In genomic region chr2:30305235-30305634, GRCh38 we compare ENCODE assay signal across 21 cellular contexts.
A peak's percentile ranks its signal among the peaks of the same experiment; 100 is the strongest.
DNase-seq lines count a peak whose midpoint lies in the region; ATAC-seq and TF ChIP-seq lines count a peak whose summit lies in the region.
"Had no signal": no experiment of that assay in that cellular context is flagged by ENCODE, and none has a peak within 500 bp of the region (broad histone marks: within the 10 kb centered on the region; RNA-seq: fewer than 3 reads in every experiment).

No MANE protein-coding gene starts in this region.

- CTCF ChIA-PET in activated CD4-positive, alpha-beta T cell treated with anti-CD3 and anti-CD28 coated beads for 36 hours (lab: Charles Lee) = interaction anchor here (0.6 to 2.2 kb wide), 8 partner anchors 18 to 141 kb away, joined by 3 to 10 read pairs (median 4); no protein-coding TSS in a partner anchor
- CTCF ChIA-PET in CD8-positive, alpha-beta T cell (lab: Charles Lee) = no interaction called here

- ATAC-seq in activated CD4-positive, alpha-beta T cell treated with anti-CD3 and anti-CD28 coated beads for 36 hours = peak; percentile 73
- ATAC-seq in HG02623 (IDR thresholded peaks at IDR 0.05; ENCODE audit: unreplicated experiment) (no peak), GM19324 (IDR thresholded peaks at IDR 0.05; ENCODE audit: low FRiP score, unreplicated experiment) (no peak)
- no peak for ATAC-seq in CD8-positive, alpha-beta T cell

- TF ChIP-seq CTCF in astrocyte of the spinal cord (IDR thresholded peaks at IDR 0.05; ENCODE audit: low read depth, low read length) = no peak
- no peak for TF ChIP-seq CTCF in CD8-positive, alpha-beta T cell (IDR thresholded peaks at IDR 0.05)

- POLR2A ChIA-PET in activated CD4-positive, alpha-beta T cell treated with anti-CD3 and anti-CD28 coated beads for 36 hours (lab: Charles Lee) = interaction anchor here (0.6 to 2.0 kb wide), 10 partner anchors 15 to 117 kb away, joined by 3 to 13 read pairs (median 4); no protein-coding TSS in a partner anchor
- POLR2A ChIA-PET in CD8-positive, alpha-beta T cell (lab: Charles Lee) = interaction anchor here (0.7 to 1.1 kb wide), 3 partner anchors 10 to 87 kb away, joined by 3 read pairs; no protein-coding TSS in a partner anchor

- no peak overlapping the region for H3K27ac Mint-ChIP-seq in activated CD4-positive, alpha-beta T cell treated with anti-CD3 and anti-CD28 coated beads for 36 hours
- no peak overlapping the region for H3K27ac Mint-ChIP-seq in CD8-positive, alpha-beta T cell
- H3K27ac Mint-ChIP-seq: mesothelial cell of epicardium, type B pancreatic cell had no signal

- no peaks in the 10 kb centered on the region for H3K9me3 ChIP-seq in CD8-positive, alpha-beta T cell (ENCODE audit: low read length)
- H3K9me3 ChIP-seq: esophagus squamous epithelium had no signal

- no peak for DNase-seq in activated CD4-positive, alpha-beta T cell treated with anti-CD3 and anti-CD28 coated beads for 36 hours
- DNase-seq in activated CD4-positive, alpha-beta T cell treated with anti-CD3 and anti-CD28 coated beads for 4 hours = no peak
- DNase-seq in GM04503 (ENCODE audit: low read depth) = peak; percentile 46
- DNase-seq in astrocyte of the spinal cord (ENCODE audit: low read depth, low spot score) = peak; percentile 25
- DNase-seq in iris pigment epithelial cell (ENCODE audit: low read depth) = peak; percentile 42
- no peak for DNase-seq in CD8-positive, alpha-beta T cell
- DNase-seq: activated CD8-positive, alpha-beta memory T cell treated with anti-CD3 and anti-CD28 coated beads for 24 hours; activated gamma-delta T cell treated with Interleukin-2 at 50 U/mL for 16 hours; CD4-positive, CD25-positive, alpha-beta regulatory T cell; DMS79; dorsolateral prefrontal cortex; esophagus squamous epithelium; hippocampal formation; NCI-H1694 treated with DMSO at 0.1 percent for 48 hours; stimulated activated naive CD4-positive, alpha-beta T cell had no signal

- H3K4me1 ChIP-seq in CD8-positive, alpha-beta T cell (ENCODE audit: insufficient read depth, low read length) = peaks cover 6% of the 10 kb centered on the region

- H3K4me1 Mint-ChIP-seq in activated CD4-positive, alpha-beta T cell treated with anti-CD3 and anti-CD28 coated beads for 36 hours = peaks cover 30% of the 10 kb centered on the region
- H3K4me1 Mint-ChIP-seq in CD8-positive, alpha-beta T cell (ENCODE audit: low read depth) = peaks cover 19% of the 10 kb centered on the region

- no peak overlapping the region for H3K4me3 Mint-ChIP-seq in activated CD4-positive, alpha-beta T cell treated with anti-CD3 and anti-CD28 coated beads for 36 hours
- no peak overlapping the region for H3K4me3 Mint-ChIP-seq in CD8-positive, alpha-beta T cell
- H3K4me3 Mint-ChIP-seq: brain; CD4-positive, CD25-positive, alpha-beta regulatory T cell; mesothelial cell of epicardium; neural crest cell; type B pancreatic cell had no signal

- H3K36me3 Mint-ChIP-seq in activated CD4-positive, alpha-beta T cell treated with anti-CD3 and anti-CD28 coated beads for 36 hours (ENCODE audit: low read depth) = peaks cover 3% of the 10 kb centered on the region
- H3K36me3 Mint-ChIP-seq in CD8-positive, alpha-beta T cell = no peaks in the 10 kb centered on the region
- H3K36me3 Mint-ChIP-seq: brain, mesothelial cell of epicardium, type B pancreatic cell had no signal

- H3K27me3 Mint-ChIP-seq in activated CD4-positive, alpha-beta T cell treated with anti-CD3 and anti-CD28 coated beads for 36 hours = no peaks in the 10 kb centered on the region
- no peaks in the 10 kb centered on the region for H3K27me3 Mint-ChIP-seq in CD8-positive, alpha-beta T cell (ENCODE audit: low read depth)
- H3K27me3 Mint-ChIP-seq: CD4-positive, CD25-positive, alpha-beta regulatory T cell; type B pancreatic cell had no signal

- H3K27ac ChIP-seq in CD8-positive, alpha-beta T cell (ENCODE audit: low read depth, low read length) = no peak overlapping the region
- H3K27ac ChIP-seq: dorsolateral prefrontal cortex, esophagus squamous epithelium had no signal

- H3K9me3 Mint-ChIP-seq in activated CD4-positive, alpha-beta T cell treated with anti-CD3 and anti-CD28 coated beads for 36 hours (ENCODE audit: low read depth) = peaks cover 3% of the 10 kb centered on the region
- no peaks in the 10 kb centered on the region for H3K9me3 Mint-ChIP-seq in CD8-positive, alpha-beta T cell
- H3K9me3 Mint-ChIP-seq: brain; CD4-positive, CD25-positive, alpha-beta regulatory T cell; mesothelial cell of epicardium; neural crest cell; type B pancreatic cell had no signal

- no peaks in the 10 kb centered on the region for H3K27me3 ChIP-seq in CD8-positive, alpha-beta T cell (ENCODE audit: insufficient read depth, low read length)
- H3K27me3 ChIP-seq: dorsolateral prefrontal cortex, esophagus squamous epithelium had no signal

- H3K36me3 ChIP-seq in CD8-positive, alpha-beta T cell (ENCODE audit: insufficient read depth, low read length) = no peaks in the 10 kb centered on the region
- H3K36me3 ChIP-seq: esophagus squamous epithelium had no signal

- H3K4me3 ChIP-seq in astrocyte of the spinal cord (ENCODE audit: low read depth, low read length) = no peak overlapping the region
- no peak overlapping the region for H3K4me3 ChIP-seq in CD8-positive, alpha-beta T cell (ENCODE audit: low read depth, low read length)
- H3K4me3 ChIP-seq: dorsolateral prefrontal cortex, esophagus squamous epithelium had no signal

- intact Hi-C loops in activated CD4-positive, alpha-beta T cell treated with anti-CD3 and anti-CD28 coated beads for 36 hours (cut with DNase I, micrococcal nuclease) = loop anchor here (1.0 to 5.0 kb wide), 2 partner anchors 38 to 117 kb away; no protein-coding TSS in a partner anchor
- intact Hi-C loops in CD8-positive, alpha-beta T cell (cut with DNase I, micrococcal nuclease) = no loop called here

- in situ Hi-C loops in astrocyte of the spinal cord (cut with HindIII; ENCODE audit: low sequenced_read_pairs) = no loop called here

Comparison
In these comparisons a context has a peak if more than half of its experiments do, and no peak if none do; other contexts are left out.
1. DNase-seq: peak in GM04503 (single experiment), astrocyte of the spinal cord (single experiment) and iris pigment epithelial cell (single experiment); none in activated CD4-positive, alpha-beta T cell treated with anti-CD3 and anti-CD28 coated beads for 36 hours (single experiment), activated CD4-positive, alpha-beta T cell treated with anti-CD3 and anti-CD28 coated beads for 4 hours (0 of 2) and CD8-positive, alpha-beta T cell (0 of 7).
2. intact Hi-C loops: an anchor here in activated CD4-positive, alpha-beta T cell treated with anti-CD3 and anti-CD28 coated beads for 36 hours (1.0 to 5.0 kb wide); none called in CD8-positive, alpha-beta T cell.